In the genomic region with DNA sequence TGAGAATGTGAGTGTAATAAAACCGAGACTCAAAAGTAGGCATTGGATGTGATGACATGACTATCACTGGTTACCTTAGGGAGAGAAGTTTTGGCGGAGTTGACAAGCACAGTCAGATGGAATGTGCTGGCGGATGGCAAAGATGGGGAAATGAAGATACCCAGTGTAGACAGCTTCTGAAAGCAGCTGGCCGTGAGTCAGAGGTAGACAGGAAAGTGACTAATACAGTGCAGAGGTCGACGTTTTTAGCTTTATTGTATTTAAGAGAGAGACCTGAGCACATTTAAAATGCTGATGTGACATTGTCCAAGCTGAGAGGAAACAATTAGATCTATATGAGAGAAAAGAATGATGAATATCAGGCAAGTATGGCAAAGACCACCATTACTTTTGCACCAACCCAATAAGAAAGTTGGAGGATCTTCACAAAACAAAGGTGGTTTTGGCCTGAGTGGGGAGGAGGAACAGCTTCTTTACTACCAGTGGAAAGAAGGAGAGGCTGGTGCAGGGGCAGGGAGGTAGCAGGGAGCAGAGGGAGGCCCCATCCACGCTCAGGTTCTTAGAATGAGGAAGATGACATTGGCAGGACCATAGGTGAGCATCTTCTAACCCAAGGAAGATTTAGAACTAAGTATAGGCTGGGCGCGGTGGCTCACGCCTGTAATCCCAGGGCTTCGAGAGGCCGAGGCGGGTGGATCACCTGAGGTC, we compare ENCODE assay signal across 10 cellular contexts. TPM values are rescaled to one million over a fixed set of nuclear protein-coding genes. Genes with fewer than 3 reads are reported as not detected.
DNase-seq lines count a peak whose midpoint lies in the region; ATAC-seq and TF ChIP-seq lines count a peak whose summit lies in the region.
"Had no signal": no experiment of that assay in that cellular context is flagged by ENCODE, and none has a peak within 500 bp of the region (broad histone marks: within the 10 kb centered on the region; RNA-seq: fewer than 3 reads in every experiment).

No MANE protein-coding gene starts in this region.

- TF ChIP-seq CTCF in MCF 10A (IDR thresholded peaks at IDR 0.05; ENCODE audit: unreplicated experiment) (no peak), breast epithelium (IDR thresholded peaks at IDR 0.05) (no peak), foreskin keratinocyte (conservative IDR thresholded peaks at IDR 0.05) (no peak), WERI-Rb-1 (IDR thresholded peaks at IDR 0.05; ENCODE audit: low read depth, low read length) (no peak)

- CTCF ChIA-PET in MCF 10A (lab: Yijun Ruan, JAX): interaction anchor here (0.6 to 1.6 kb wide), 4 partner anchors 16 to 1545 kb away, joined by 4 to 9 read pairs (median 4); no protein-coding TSS in a partner anchor

- H3K9me3 ChIP-seq in breast epithelium (no peaks in the 10 kb centered on the region), WERI-Rb-1 (ENCODE audit: severe bottlenecking) (no peaks in the 10 kb centered on the region)

- H3K36me3 ChIP-seq in breast epithelium (no peaks in the 10 kb centered on the region), WERI-Rb-1 (no peaks in the 10 kb centered on the region)

- no peaks in the 10 kb centered on the region for H3K4me1 ChIP-seq in breast epithelium
- peaks cover 15% of the 10 kb centered on the region for H3K4me1 ChIP-seq in foreskin keratinocyte

- no peaks in the 10 kb centered on the region for H3K27me3 Mint-ChIP-seq in MCF 10A (ENCODE audit: insufficient read depth, unreplicated experiment)

- H3K27ac Mint-ChIP-seq in MCF 10A (ENCODE audit: low read depth, unreplicated experiment): no peak overlapping the region

- POLR2A ChIA-PET in MCF 10A (lab: Yijun Ruan, JAX): interaction anchor here (0.6 to 1.3 kb wide), 5 partner anchors 9 to 1143 kb away, joined by 3 to 13 read pairs (median 3); no protein-coding TSS in a partner anchor

- no peaks in the 10 kb centered on the region for H3K4me1 Mint-ChIP-seq in MCF 10A (ENCODE audit: insufficient read depth, unreplicated experiment)

- TF ChIP-seq POLR2A in breast epithelium (IDR thresholded peaks at IDR 0.05): no peak

- no peaks in the 10 kb centered on the region for H3K36me3 Mint-ChIP-seq in MCF 10A (ENCODE audit: insufficient read depth, unreplicated experiment)

- BruUV-seq in MCF 10A (replicated peaks; lab: Mats Ljungman, UMichigan): no TSS peak

- intact Hi-C loops in MCF 10A (cut with micrococcal nuclease) (loop anchor here (1.0 kb wide), 1 partner anchor 15 kb away; no protein-coding TSS in a partner anchor), breast epithelium (cut with DNase I; ENCODE audit: low total_unique reads) (no loop called here)

- no peak overlapping the region for H3K4me3 ChIP-seq in breast epithelium
- H3K4me3 ChIP-seq in WERI-Rb-1 (ENCODE audit: low read depth, low read length): no peak overlapping the region

- ATAC-seq in foreskin keratinocyte (peak; percentile 99), HG02642 (IDR thresholded peaks at IDR 0.05; ENCODE audit: poor library complexity, unreplicated experiment) (no peak)

- H3K27me3 ChIP-seq in breast epithelium (no peaks in the 10 kb centered on the region), foreskin keratinocyte (no peaks in the 10 kb centered on the region), WERI-Rb-1 (ENCODE audit: insufficient read depth, low read depth, severe bottlenecking) (peaks cover 53% of the 10 kb centered on the region)

- no peak overlapping the region for H3K4me3 Mint-ChIP-seq in MCF 10A (ENCODE audit: unreplicated experiment)

- H3K27ac ChIP-seq in breast epithelium (no peak overlapping the region), foreskin keratinocyte (no peak overlapping the region), WERI-Rb-1 (no peak overlapping the region)

- DNase-seq in MCF 10A (ENCODE audit: unreplicated experiment) (peak; percentile 96), breast epithelium (ENCODE audit: low spot score in 2 of 2) (no peak), RKO (ENCODE audit: low spot score) (peak; percentile 88), foreskin keratinocyte (peak; percentile 91 to 96), stromal cell of bone marrow (ENCODE audit: low read depth) (peak; percentile 72), WERI-Rb-1 (no peak), NCI-H1105 (lab: John Stamatoyannopoulos, UW) (no peak)
- DNase-seq: effector memory CD4-positive, alpha-beta T cell; NCI-H2029 had no signal

- H3K9me3 Mint-ChIP-seq in MCF 10A (ENCODE audit: unreplicated experiment): no peaks in the 10 kb centered on the region

RNA-seq across cellular contexts. Expression of gene KCNIP1, which starts 36.7 kb away (rescaled TPM):
- total RNA-seq in MCF 10A (2022) (not detected in 2 replicates), breast epithelium (1 to 10 TPM in 2 of 3 donors, not detected in 1; 1.0 to 1.6 TPM), foreskin keratinocyte (not detected in 2 replicates)
- polyA plus RNA-seq in foreskin keratinocyte: not detected in 2 replicates

Comparison
In these comparisons a context has a peak if more than half of its experiments do, and no peak if none do; other contexts are left out.
1. DNase-seq: peak in MCF 10A (single experiment), RKO (single experiment), foreskin keratinocyte (2 of 2) and stromal cell of bone marrow (single experiment); none in breast epithelium (0 of 2), WERI-Rb-1 (single experiment) and NCI-H1105 (single experiment).